ENCODE assay signal across 34 cellular contexts in the genomic region with DNA sequence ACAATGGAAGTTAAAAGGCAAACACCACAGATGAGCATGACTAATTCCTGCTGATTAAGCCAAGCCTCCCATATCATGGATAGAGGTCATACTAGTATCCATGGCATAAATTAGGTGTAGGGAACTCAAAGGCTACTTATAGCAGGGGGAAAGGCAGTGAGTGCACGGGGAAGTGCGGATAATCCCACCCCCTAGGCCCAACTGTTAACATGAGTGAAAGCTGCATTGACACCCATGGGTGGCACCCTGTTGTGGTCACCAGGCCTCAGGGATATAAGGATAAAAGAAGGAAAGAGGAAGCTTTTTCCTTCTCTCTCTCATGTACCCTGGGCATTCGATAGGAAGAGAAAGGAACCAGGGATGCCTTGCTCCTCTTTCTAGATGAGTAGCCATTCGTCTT.
"Had no signal": no experiment of that assay in that cellular context is flagged by ENCODE, and none has a peak within 500 bp of the region (broad histone marks: within the 10 kb centered on the region; RNA-seq: fewer than 3 reads in every experiment).

No MANE protein-coding gene starts in this region.

- H3K27me3 Mint-ChIP-seq: activated CD4-positive, alpha-beta memory T cell treated with anti-CD3 and anti-CD28 coated beads, Interleukin-2, amount 10 ng/mL, durations not matched to agents 7 days and 5 days; activated CD4-positive, alpha-beta T cell treated with anti-CD3 and anti-CD28 coated beads for 36 hours; activated CD4-positive, alpha-beta T cell treated with anti-CD3 and anti-CD28 coated beads, Interleukin-2, amount 10 ng/mL, durations not matched to agents 7 days and 5 days; activated CD8-positive, alpha-beta memory T cell treated with anti-CD3 and anti-CD28 coated beads, Interleukin-2, amount 10 ng/mL, durations not matched to agents 7 days and 5 days; activated naive CD4-positive, alpha-beta T cell treated with anti-CD3 and anti-CD28 coated beads, Interleukin-2, amount 10 ng/mL, durations not matched to agents 7 days and 5 days; activated naive CD4-positive, alpha-beta T cell treated with anti-CD3 and anti-CD28 coated beads, Interleukin-2, amount 50 U/mL, for 24 hours; activated naive CD8-positive, alpha-beta T cell; activated naive CD8-positive, alpha-beta T cell treated with anti-CD3 and anti-CD28 coated beads, Interleukin-2, amount 10 ng/mL, durations not matched to agents 7 days and 5 days; activated naive CD8-positive, alpha-beta T cell treated with anti-CD3 and anti-CD28 coated beads, Interleukin-2, amount 50 U/mL, for 24 hours; activated T-cell treated with anti-CD3 and anti-CD28 coated beads, Interleukin-2, amount 50 U/mL, for 24 hours; brain had no signal

- H3K9me3 Mint-ChIP-seq: activated naive CD4-positive, alpha-beta T cell treated with anti-CD3 and anti-CD28 coated beads, Interleukin-2, amount 50 U/mL, for 24 hours had no signal

- H3K27ac Mint-ChIP-seq: activated CD4-positive, alpha-beta memory T cell treated with anti-CD3 and anti-CD28 coated beads, Interleukin-2, amount 10 ng/mL, durations not matched to agents 7 days and 5 days; activated CD4-positive, alpha-beta T cell treated with anti-CD3 and anti-CD28 coated beads for 36 hours; activated CD4-positive, alpha-beta T cell treated with anti-CD3 and anti-CD28 coated beads, Interleukin-2, amount 10 ng/mL, durations not matched to agents 7 days and 5 days; activated CD8-positive, alpha-beta memory T cell treated with anti-CD3 and anti-CD28 coated beads, Interleukin-2, amount 10 ng/mL, durations not matched to agents 7 days and 5 days; activated CD8-positive, alpha-beta T cell treated with anti-CD3 and anti-CD28 coated beads, Interleukin-2, amount 10 ng/mL, durations not matched to agents 7 days and 5 days; activated naive CD4-positive, alpha-beta T cell treated with anti-CD3 and anti-CD28 coated beads, Interleukin-2, amount 10 ng/mL, durations not matched to agents 7 days and 5 days; activated naive CD4-positive, alpha-beta T cell treated with anti-CD3 and anti-CD28 coated beads, Interleukin-2, amount 50 U/mL, for 24 hours; activated naive CD8-positive, alpha-beta T cell; activated naive CD8-positive, alpha-beta T cell treated with anti-CD3 and anti-CD28 coated beads, Interleukin-2, amount 10 ng/mL, durations not matched to agents 7 days and 5 days; activated naive CD8-positive, alpha-beta T cell treated with anti-CD3 and anti-CD28 coated beads, Interleukin-2, amount 50 U/mL, for 24 hours; activated T-cell treated with anti-CD3 and anti-CD28 coated beads, Interleukin-2, amount 50 U/mL, for 24 hours; activated T-helper 2 cell treated with anti-CD3 and anti-CD28 coated beads, Interferon-gamma antibody, Interleukin-2, Interleukin-4, amounts not matched to agents 10 μg/mL and 5 μg/mL and 100 μg/mL, durations not matched to agents 14 hours and 24 hours and 36 hours; brain; T-helper 2 cell treated with Interferon-gamma antibody and Interleukin-4, amounts not matched to agents 5 μg/mL and 100 μg/mL, for 36 hours; WTC11 had no signal

- H3K4me3 Mint-ChIP-seq: activated CD4-positive, alpha-beta memory T cell treated with anti-CD3 and anti-CD28 coated beads, Interleukin-2, amount 10 ng/mL, durations not matched to agents 7 days and 5 days; activated CD4-positive, alpha-beta T cell treated with anti-CD3 and anti-CD28 coated beads for 36 hours; activated CD4-positive, alpha-beta T cell treated with anti-CD3 and anti-CD28 coated beads, Interleukin-2, amount 10 ng/mL, durations not matched to agents 7 days and 5 days; activated CD8-positive, alpha-beta memory T cell treated with anti-CD3 and anti-CD28 coated beads, Interleukin-2, amount 10 ng/mL, durations not matched to agents 7 days and 5 days; activated CD8-positive, alpha-beta T cell treated with anti-CD3 and anti-CD28 coated beads, Interleukin-2, amount 10 ng/mL, durations not matched to agents 7 days and 5 days; activated naive CD4-positive, alpha-beta T cell treated with anti-CD3 and anti-CD28 coated beads, Interleukin-2, amount 10 ng/mL, durations not matched to agents 7 days and 5 days; activated naive CD4-positive, alpha-beta T cell treated with anti-CD3 and anti-CD28 coated beads, Interleukin-2, amount 50 U/mL, for 24 hours; activated naive CD8-positive, alpha-beta T cell; activated naive CD8-positive, alpha-beta T cell treated with anti-CD3 and anti-CD28 coated beads, Interleukin-2, amount 10 ng/mL, durations not matched to agents 7 days and 5 days; activated naive CD8-positive, alpha-beta T cell treated with anti-CD3 and anti-CD28 coated beads, Interleukin-2, amount 50 U/mL, for 24 hours; activated T-cell treated with anti-CD3 and anti-CD28 coated beads, Interleukin-2, amount 50 U/mL, for 24 hours; brain; T-helper 2 cell treated with Interferon-gamma antibody and Interleukin-4, amounts not matched to agents 5 μg/mL and 100 μg/mL, for 36 hours; WTC11 had no signal

- H3K4me1 ChIP-seq: ascending aorta had no signal

- FAIRE-seq: colon had no signal

- DNase-seq: activated CD4-positive, alpha-beta memory T cell treated with anti-CD3 and anti-CD28 coated beads, Interleukin-2, amount 10 ng/mL, durations not matched to agents 7 days and 5 days; activated CD4-positive, alpha-beta T cell treated with anti-CD3 and anti-CD28 coated beads for 1 hour; activated CD4-positive, alpha-beta T cell treated with anti-CD3 and anti-CD28 coated beads for 36 hours; activated CD4-positive, alpha-beta T cell treated with anti-CD3 and anti-CD28 coated beads for 48 hours; activated CD4-positive, alpha-beta T cell treated with anti-CD3 and anti-CD28 coated beads, Interleukin-2, amount 10 ng/mL, durations not matched to agents 7 days and 5 days; activated CD4-positive, alpha-beta T cell treated with anti-CD3 and anti-CD28 coated beads, Interleukin-2, amount 50 U/mL, for 48 hours; activated CD4-positive, CD25-positive, alpha-beta regulatory T cell; activated CD8-positive, alpha-beta memory T cell treated with anti-CD3 and anti-CD28 coated beads for 24 hours; activated CD8-positive, alpha-beta memory T cell treated with anti-CD3 and anti-CD28 coated beads, Interleukin-2, amount 10 ng/mL, durations not matched to agents 7 days and 5 days; activated CD8-positive, alpha-beta memory T cell treated with anti-CD3 and anti-CD28 coated beads, Interleukin-2, amount 50 U/mL, for 48 hours; activated CD8-positive, alpha-beta T cell treated with anti-CD3 and anti-CD28 coated beads, Interleukin-2, amount 10 ng/mL, durations not matched to agents 7 days and 5 days; activated effector memory CD4-positive, alpha-beta T cell treated with Interleukin-2 at 50 U/mL for 16 hours; activated gamma-delta T cell; activated naive CD4-positive, alpha-beta T cell treated with anti-CD3 and anti-CD28 coated beads, Interleukin-2, amount 10 ng/mL, durations not matched to agents 7 days and 5 days; activated naive CD4-positive, alpha-beta T cell treated with Interleukin-2 at 50 U/mL for 16 hours; activated naive CD8-positive, alpha-beta T cell treated with anti-CD3 and anti-CD28 coated beads, Interleukin-2, amount 10 ng/mL, durations not matched to agents 7 days and 5 days; activated naive CD8-positive, alpha-beta T cell treated with anti-CD3 and anti-CD28 coated beads, Interleukin-2, amount 50 U/mL, for 24 hours; activated T-cell treated with anti-CD3 and anti-CD28 coated beads, Interleukin-2, amount 50 U/mL, for 24 hours; activated T-cell treated with anti-CD3 and anti-CD28 coated beads, Interleukin-2, amount 50 U/mL, for 48 hours; amygdala; anterior cingulate cortex; central memory CD4-positive, alpha-beta T cell; T-helper 2 cell; T-helper 9 cell; WERI-Rb-1 had no signal

- ATAC-seq: activated CD4-positive, alpha-beta T cell treated with anti-CD3 and anti-CD28 coated beads for 36 hours; activated CD4-positive, CD25-positive, alpha-beta regulatory T cell treated with anti-CD3 and anti-CD28 coated beads, Interleukin-2, amount 50 U/mL, for 24 hours; activated CD8-positive, alpha-beta memory T cell treated with anti-CD3 and anti-CD28 coated beads, Interleukin-2, amount 10 ng/mL, durations not matched to agents 7 days and 5 days; activated CD8-positive, alpha-beta T cell treated with anti-CD3 and anti-CD28 coated beads, Interleukin-2, amount 10 ng/mL, durations not matched to agents 7 days and 5 days; activated naive CD8-positive, alpha-beta T cell treated with anti-CD3 and anti-CD28 coated beads, Interleukin-2, amount 50 U/mL, for 24 hours; WTC11 had no signal

- H3K9me3 ChIP-seq: ascending aorta had no signal

- H3K4me1 Mint-ChIP-seq: activated CD4-positive, alpha-beta T cell treated with anti-CD3 and anti-CD28 coated beads for 36 hours; activated CD4-positive, alpha-beta T cell treated with anti-CD3 and anti-CD28 coated beads, Interleukin-2, amount 10 ng/mL, durations not matched to agents 7 days and 5 days; activated naive CD4-positive, alpha-beta T cell treated with anti-CD3 and anti-CD28 coated beads, Interleukin-2, amount 10 ng/mL, durations not matched to agents 7 days and 5 days; activated naive CD4-positive, alpha-beta T cell treated with anti-CD3 and anti-CD28 coated beads, Interleukin-2, amount 50 U/mL, for 24 hours; activated naive CD8-positive, alpha-beta T cell treated with anti-CD3 and anti-CD28 coated beads, Interleukin-2, amount 10 ng/mL, durations not matched to agents 7 days and 5 days; activated naive CD8-positive, alpha-beta T cell treated with anti-CD3 and anti-CD28 coated beads, Interleukin-2, amount 50 U/mL, for 24 hours; brain had no signal

- H3K36me3 Mint-ChIP-seq: activated naive CD4-positive, alpha-beta T cell treated with anti-CD3 and anti-CD28 coated beads, Interleukin-2, amount 10 ng/mL, durations not matched to agents 7 days and 5 days; activated naive CD4-positive, alpha-beta T cell treated with anti-CD3 and anti-CD28 coated beads, Interleukin-2, amount 50 U/mL, for 24 hours; activated naive CD8-positive, alpha-beta T cell; activated naive CD8-positive, alpha-beta T cell treated with anti-CD3 and anti-CD28 coated beads, Interleukin-2, amount 10 ng/mL, durations not matched to agents 7 days and 5 days had no signal

- H3K36me3 ChIP-seq: ascending aorta, WERI-Rb-1 had no signal

- H3K27ac ChIP-seq: ascending aorta, WERI-Rb-1 had no signal

- H3K4me3 ChIP-seq: ascending aorta had no signal

- H3K27me3 ChIP-seq: ascending aorta had no signal
